In the genomic region with DNA sequence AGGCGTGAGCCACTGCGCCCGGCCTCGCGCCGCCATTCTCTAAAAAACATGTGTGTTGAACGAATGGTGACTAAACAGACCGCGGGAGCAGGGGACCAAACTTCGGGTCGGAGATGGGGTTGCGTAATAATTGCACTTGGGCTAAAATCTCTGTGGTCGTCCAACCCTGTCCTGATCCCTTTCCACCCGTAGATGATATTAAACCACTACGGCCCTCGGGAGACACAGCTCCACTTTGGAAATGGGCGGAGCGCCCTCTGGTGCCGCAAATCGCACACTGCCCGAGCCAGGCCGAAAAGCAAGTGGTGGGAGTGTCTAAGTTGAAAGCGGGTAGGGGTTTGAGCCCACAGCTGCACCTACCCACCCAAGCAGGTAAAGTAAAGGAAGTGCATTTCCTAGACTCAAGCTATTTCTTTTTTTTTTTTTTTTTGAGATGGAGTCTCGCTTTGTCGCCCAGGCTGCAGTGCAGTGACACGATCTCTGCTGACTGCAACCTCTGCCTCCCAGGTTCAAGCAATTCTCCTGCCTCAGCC, we compare ENCODE assay signal across 8 cellular contexts. TPM values are rescaled to one million over a fixed set of nuclear protein-coding genes. Genes with fewer than 3 reads are reported as not detected.
A peak's percentile ranks its signal among the peaks of the same experiment; 100 is the strongest.
DNase-seq lines count a peak whose midpoint lies in the region; ATAC-seq and TF ChIP-seq lines count a peak whose summit lies in the region.

No MANE protein-coding gene starts in this region.

- H3K9me3 Mint-ChIP-seq in CD4-positive, CD25-positive, alpha-beta regulatory T cell, result no peaks in the 10 kb centered on the region
- H3K9me3 Mint-ChIP-seq in activated T-helper 2 cell treated with anti-CD3 and anti-CD28 coated beads, Interferon-gamma antibody, Interleukin-2, Interleukin-4, amounts not matched to agents 10 μg/mL and 5 μg/mL and 100 μg/mL, durations not matched to agents 14 hours and 24 hours and 36 hours, result no peaks in the 10 kb centered on the region
- H3K9me3 Mint-ChIP-seq in osteocyte (ENCODE audit: unreplicated experiment), result no peaks in the 10 kb centered on the region

- CTCF ChIA-PET in RWPE1 (lab: Yijun Ruan, JAX), result interaction anchor here (0.6 to 1.5 kb wide), 14 partner anchors 9 to 314 kb away, joined by 3 to 9 read pairs (median 4); partner anchors contain the start of gene CAVIN1

- WGBS in testis, 2 donors, result 14 to 35% methylated on average over 20 to 26 of the region's 26 CpGs

- no peak overlapping the region for H3K27ac ChIP-seq in CD4-positive, CD25-positive, alpha-beta regulatory T cell (ENCODE audit: insufficient read depth, low read length, poor library complexity, severe bottlenecking)
- H3K27ac ChIP-seq in RWPE1 (peak overlapping the region; percentile 96), testis (peak overlapping the region in 1 of 2 donors; percentile 71)

- no peak overlapping the region for H3K4me3 ChIP-seq in CD4-positive, CD25-positive, alpha-beta regulatory T cell (ENCODE audit: low read depth, low read length)
- H3K4me3 ChIP-seq in fibroblast of villous mesenchyme (ENCODE audit: low read depth, low read length), result no peak overlapping the region
- no peak overlapping the region for H3K4me3 ChIP-seq in testis

- intact Hi-C loops in activated T-helper 2 cell treated with anti-CD3 and anti-CD28 coated beads, Interferon-gamma antibody, Interleukin-2, Interleukin-4, amounts not matched to agents 10 μg/mL and 5 μg/mL and 100 μg/mL, durations not matched to agents 14 hours and 24 hours and 36 hours (cut with micrococcal nuclease), result loop anchor here (1.0 to 10.0 kb wide), 4 partner anchors 84 to 181 kb away; no protein-coding TSS in a partner anchor
- intact Hi-C loops in testis (cut with DNase I; ENCODE audit: low total_unique reads), result loop anchor here (5.0 kb wide), 1 partner anchor 84 kb away; no protein-coding TSS in a partner anchor

- H3K27ac Mint-ChIP-seq in CD4-positive, CD25-positive, alpha-beta regulatory T cell, result peak overlapping the region in 1 of 3 donors; percentile 34
- H3K27ac Mint-ChIP-seq in activated T-helper 2 cell treated with anti-CD3 and anti-CD28 coated beads, Interferon-gamma antibody, Interleukin-2, Interleukin-4, amounts not matched to agents 10 μg/mL and 5 μg/mL and 100 μg/mL, durations not matched to agents 14 hours and 24 hours and 36 hours, result no peak overlapping the region
- peak overlapping the region; percentile 92 for H3K27ac Mint-ChIP-seq in osteocyte (ENCODE audit: unreplicated experiment)

- no peaks in the 10 kb centered on the region for H3K36me3 ChIP-seq in CD4-positive, CD25-positive, alpha-beta regulatory T cell (ENCODE audit: control insufficient read depth, insufficient read depth, low read length)
- no peaks in the 10 kb centered on the region for H3K36me3 ChIP-seq in testis (ENCODE audit: low read depth, missing control alignments)

- H3K27me3 Mint-ChIP-seq in CD4-positive, CD25-positive, alpha-beta regulatory T cell, result peaks cover 25% of the 10 kb centered on the region
- peaks cover 3% of the 10 kb centered on the region for H3K27me3 Mint-ChIP-seq in activated T-helper 2 cell treated with anti-CD3 and anti-CD28 coated beads, Interferon-gamma antibody, Interleukin-2, Interleukin-4, amounts not matched to agents 10 μg/mL and 5 μg/mL and 100 μg/mL, durations not matched to agents 14 hours and 24 hours and 36 hours (ENCODE audit: low read depth)
- H3K27me3 Mint-ChIP-seq in osteocyte (ENCODE audit: unreplicated experiment), result no peaks in the 10 kb centered on the region

- POLR2A ChIA-PET in RWPE1 (lab: Yijun Ruan, JAX; ENCODE audit: low non-redundant PET), result interaction anchor here (0.8 kb wide), 1 partner anchor 286 kb away, joined by 3 read pairs; no protein-coding TSS in a partner anchor

- H3K4me1 Mint-ChIP-seq in CD4-positive, CD25-positive, alpha-beta regulatory T cell, result peaks cover 0 to 10% (median 5%) of the 10 kb centered on the region in 4 donors
- peaks cover 9% of the 10 kb centered on the region for H3K4me1 Mint-ChIP-seq in activated T-helper 2 cell treated with anti-CD3 and anti-CD28 coated beads, Interferon-gamma antibody, Interleukin-2, Interleukin-4, amounts not matched to agents 10 μg/mL and 5 μg/mL and 100 μg/mL, durations not matched to agents 14 hours and 24 hours and 36 hours (ENCODE audit: low read depth)
- H3K4me1 Mint-ChIP-seq in osteocyte (ENCODE audit: unreplicated experiment), result peaks cover 66% of the 10 kb centered on the region

- no peaks in the 10 kb centered on the region for H3K9me3 ChIP-seq in CD4-positive, CD25-positive, alpha-beta regulatory T cell (ENCODE audit: control insufficient read depth in 2 of 2, low read length in 2 of 2)
- no peaks in the 10 kb centered on the region for H3K9me3 ChIP-seq in testis

- H3K36me3 Mint-ChIP-seq in CD4-positive, CD25-positive, alpha-beta regulatory T cell, result no peaks in the 10 kb centered on the region
- H3K36me3 Mint-ChIP-seq in activated T-helper 2 cell treated with anti-CD3 and anti-CD28 coated beads, Interferon-gamma antibody, Interleukin-2, Interleukin-4, amounts not matched to agents 10 μg/mL and 5 μg/mL and 100 μg/mL, durations not matched to agents 14 hours and 24 hours and 36 hours (ENCODE audit: low read depth), result no peaks in the 10 kb centered on the region
- peaks cover 17% of the 10 kb centered on the region for H3K36me3 Mint-ChIP-seq in osteocyte (ENCODE audit: unreplicated experiment)

- no peak for TF ChIP-seq POLR2A in testis (IDR thresholded peaks at IDR 0.05)

- peak; percentile 69 to 81 (median 78) for DNase-seq in CD4-positive, CD25-positive, alpha-beta regulatory T cell
- DNase-seq in HuH-7 (ENCODE audit: low spot score) (peak; percentile 91), RWPE1 (ENCODE audit: low spot score) (peak; percentile 34), fibroblast of villous mesenchyme (ENCODE audit: low read depth) (peak; percentile 83), osteocyte (ENCODE audit: extremely low spot score, unreplicated experiment) (peak; percentile 91), testis (peak; percentile 90), OCI-M2 (lab: John Stamatoyannopoulos, UW; ENCODE audit: unreplicated experiment) (no peak)
- DNase-seq in activated T-helper 2 cell treated with anti-CD3 and anti-CD28 coated beads, Interferon-gamma antibody, Interleukin-2, Interleukin-4, amounts not matched to agents 10 μg/mL and 5 μg/mL and 100 μg/mL, durations not matched to agents 14 hours and 24 hours and 36 hours (ENCODE audit: low spot score), result peak; percentile 73

- no peaks in the 10 kb centered on the region for H3K27me3 ChIP-seq in CD4-positive, CD25-positive, alpha-beta regulatory T cell (ENCODE audit: control insufficient read depth, insufficient read depth, low read length)
- no peaks in the 10 kb centered on the region for H3K27me3 ChIP-seq in testis

- ATAC-seq in CD4-positive, CD25-positive, alpha-beta regulatory T cell (ENCODE audit: low read depth in 2 of 2), result peak; percentile 78

- H3K4me1 ChIP-seq in CD4-positive, CD25-positive, alpha-beta regulatory T cell (ENCODE audit: control insufficient read depth, insufficient read depth, low read length, poor library complexity, severe bottlenecking), result peaks cover 4% of the 10 kb centered on the region
- H3K4me1 ChIP-seq in testis, result peaks cover 42% of the 10 kb centered on the region

- H3K4me3 Mint-ChIP-seq in CD4-positive, CD25-positive, alpha-beta regulatory T cell, result peak overlapping the region in 1 of 4 donors; percentile 24
- no peak overlapping the region for H3K4me3 Mint-ChIP-seq in activated T-helper 2 cell treated with anti-CD3 and anti-CD28 coated beads, Interferon-gamma antibody, Interleukin-2, Interleukin-4, amounts not matched to agents 10 μg/mL and 5 μg/mL and 100 μg/mL, durations not matched to agents 14 hours and 24 hours and 36 hours (ENCODE audit: low read depth)
- no peak overlapping the region for H3K4me3 Mint-ChIP-seq in osteocyte (ENCODE audit: unreplicated experiment)

- TF ChIP-seq CTCF in RWPE1 (conservative IDR thresholded peaks at IDR 0.05; ENCODE audit: low read depth) (peak; percentile 74), fibroblast of villous mesenchyme (IDR thresholded peaks at IDR 0.05; ENCODE audit: insufficient read depth, low read depth, low read length) (peak; percentile 84), osteocyte (IDR thresholded peaks at IDR 0.05) (peak; percentile 85), testis (IDR thresholded peaks at IDR 0.05) (peak; percentile 79 to 90 (median 81))

RNA-seq across cellular contexts. Expression of gene CAVIN1, which starts 17.0 kb away (rescaled TPM):
- total RNA-seq in CD4-positive, CD25-positive, alpha-beta regulatory T cell, result 1.1 TPM
- under 1 TPM; 0.03 to 0.31 (median 0.14) TPM for polyA plus RNA-seq in CD4-positive, CD25-positive, alpha-beta regulatory T cell
- total RNA-seq in activated T-helper 2 cell treated with anti-CD3 and anti-CD28 coated beads, Interferon-gamma antibody, Interleukin-2, Interleukin-4, amounts not matched to agents 10 μg/mL and 5 μg/mL and 100 μg/mL, durations not matched to agents 14 hours and 24 hours and 36 hours, result 3.5 and 3.8 TPM in 2 replicates
- total RNA-seq in fibroblast of villous mesenchyme, result 988 and 1,007 TPM in 2 replicates
- total RNA-seq in osteocyte, result 487 and 510 TPM in 2 replicates
- 10 to 100 TPM; 49.4 to 68.4 TPM for total RNA-seq in testis
- polyA plus RNA-seq in testis (ENCODE audit: insufficient read depth, low read depth, low replicate concordance), result 106 TPM

RNA-seq across cellular contexts. Expression of gene STAT3, which starts 17.8 kb away (rescaled TPM):
- total RNA-seq in CD4-positive, CD25-positive, alpha-beta regulatory T cell, result 262 TPM
- 100 to 1,000 TPM; 100 to 125 (median 118) TPM for polyA plus RNA-seq in CD4-positive, CD25-positive, alpha-beta regulatory T cell
- total RNA-seq in activated T-helper 2 cell treated with anti-CD3 and anti-CD28 coated beads, Interferon-gamma antibody, Interleukin-2, Interleukin-4, amounts not matched to agents 10 μg/mL and 5 μg/mL and 100 μg/mL, durations not matched to agents 14 hours and 24 hours and 36 hours, result 250 and 262 TPM in 2 replicates
- 113 and 180 TPM in 2 replicates for total RNA-seq in fibroblast of villous mesenchyme
- 280 and 281 TPM in 2 replicates for total RNA-seq in osteocyte
- 100 to 1,000 TPM; 107 to 117 TPM for total RNA-seq in testis
- 69.5 TPM for polyA plus RNA-seq in testis (ENCODE audit: insufficient read depth, low read depth, low replicate concordance)

RNA-seq across cellular contexts. Expression of gene ATP6V0A1, which starts 52.6 kb away (rescaled TPM):
- total RNA-seq in CD4-positive, CD25-positive, alpha-beta regulatory T cell, result 28.1 TPM
- polyA plus RNA-seq in CD4-positive, CD25-positive, alpha-beta regulatory T cell, result 10 to 100 TPM; 13.8 to 16.4 (median 15.2) TPM
- total RNA-seq in activated T-helper 2 cell treated with anti-CD3 and anti-CD28 coated beads, Interferon-gamma antibody, Interleukin-2, Interleukin-4, amounts not matched to agents 10 μg/mL and 5 μg/mL and 100 μg/mL, durations not matched to agents 14 hours and 24 hours and 36 hours, result 16.0 and 17.5 TPM in 2 replicates
- total RNA-seq in fibroblast of villous mesenchyme (66.4 and 82.5 TPM in 2 replicates), osteocyte (63.2 and 67.1 TPM in 2 replicates), testis (100 to 1,000 TPM; 131 to 143 TPM)
- 89.9 TPM for polyA plus RNA-seq in testis (ENCODE audit: insufficient read depth, low read depth, low replicate concordance)

Comparison
In these comparisons a context has a peak if more than half of its experiments do, and no peak if none do; other contexts are left out.
1. RNA of gene CAVIN1, which starts 17.0 kb away (total RNA-seq): 988 to 1,007 TPM in fibroblast of villous mesenchyme, 487 to 510 TPM in osteocyte and 49.4 to 68.4 TPM in testis; 3.5 to 3.8 TPM in activated T-helper 2 cell treated with anti-CD3 and anti-CD28 coated beads, Interferon-gamma antibody, Interleukin-2, Interleukin-4, amounts not matched to agents 10 μg/mL and 5 μg/mL and 100 μg/mL, durations not matched to agents 14 hours and 24 hours and 36 hours and 1.1 TPM in CD4-positive, CD25-positive, alpha-beta regulatory T cell (single experiment); every median in the first group is over 10 times any median in the second.
2. Peak in every context shown above with its lines, with median percentiles within 50 percentile points of each other: CTCF ChIP-seq.